Comparison of ENCODE assay signal across 19 cellular contexts in genomic region chr1:246000638-246001015, GRCh38.
DNase-seq lines count a peak whose midpoint lies in the region; ATAC-seq and TF ChIP-seq lines count a peak whose summit lies in the region.
"Had no signal": no experiment of that assay in that cellular context is flagged by ENCODE, and none has a peak within 500 bp of the region (broad histone marks: within the 10 kb centered on the region; RNA-seq: fewer than 3 reads in every experiment).

No MANE protein-coding gene starts in this region.

- no peaks in the 10 kb centered on the region for H4K20me1 ChIP-seq in IMR-90 (ENCODE audit: insufficient read depth, low read length)
- no peaks in the 10 kb centered on the region for H4K20me1 ChIP-seq in smooth muscle cell (ENCODE audit: low read depth)
- H4K20me1 ChIP-seq: BLaER1 had no signal

- H3K9me3 ChIP-seq in IMR-90 (ENCODE audit: control insufficient read depth, insufficient read depth, low read length): peaks cover 2% of the 10 kb centered on the region; the same call in 1 of the 2 replicates
- no peaks in the 10 kb centered on the region for H3K9me3 ChIP-seq in smooth muscle cell (replicated peaks; ENCODE audit: low read depth)
- H3K9me3 ChIP-seq: BLaER1 had no signal

- peak overlapping the region; percentile 98 for H4K91ac ChIP-seq in IMR-90 (ENCODE audit: insufficient read depth, low read depth, low read length)

- peak overlapping the region; percentile 32 for H3K27ac Mint-ChIP-seq in activated T-helper 17 cell treated with anti-CD3 and anti-CD28 coated beads, Interleukin-2, amount 50 U/mL, for 72 hours
- H3K27ac Mint-ChIP-seq: CD8-positive, alpha-beta T cell had no signal

- H3K14ac ChIP-seq in IMR-90 (replicated peaks; ENCODE audit: low read depth, low read length): peak overlapping the region; percentile 93; the same call in 1 of the 2 replicates

- DNase-seq in IMR-90 (no peak), iris pigment epithelial cell (ENCODE audit: low read depth) (peak; percentile 16), smooth muscle cell (lab: John Stamatoyannopoulos, UW; ENCODE audit: unreplicated experiment) (no peak), DMS53 (lab: John Stamatoyannopoulos, UW) (no peak), brain microvascular endothelial cell (no peak)
- DNase-seq in stimulated activated CD4-positive, alpha-beta T cell treated with anti-CD3 and anti-CD28 coated beads, Interleukin-4, amount 100 ng/mL, for 1 hour: no peak
- DNase-seq: CD8-positive, alpha-beta T cell; GOT3; HCEC 1CT; NCI-H1105 treated with DMSO at 0.1 percent for 48 hours; NCI-H1694; NCI-H2081 treated with DMSO at 0.1 percent for 48 hours; NCI-H526; PC-3; Right ventricle myocardium superior had no signal

- H2BK15ac ChIP-seq in IMR-90 (ENCODE audit: low read depth, low read length): peak overlapping the region; percentile 81; the same call in 2 of the 3 replicates

- H3K9me3 Mint-ChIP-seq in activated T-helper 17 cell treated with anti-CD3 and anti-CD28 coated beads, Interleukin-2, amount 50 U/mL, for 72 hours: no peaks in the 10 kb centered on the region
- H3K9me3 Mint-ChIP-seq: CD8-positive, alpha-beta T cell had no signal

- no peaks in the 10 kb centered on the region for H3K4me1 Mint-ChIP-seq in activated T-helper 17 cell treated with anti-CD3 and anti-CD28 coated beads, Interleukin-2, amount 50 U/mL, for 72 hours

- TF ChIP-seq RAD21 in IMR-90 (IDR thresholded peaks at IDR 0.05; ENCODE audit: low read length): no peak

- peak overlapping the region; percentile 38 for H2AK9ac ChIP-seq in IMR-90 (replicated peaks; ENCODE audit: low read depth, low read length, poor library complexity)

- no peaks in the 10 kb centered on the region for H3K27me3 ChIP-seq in IMR-90 (ENCODE audit: control insufficient read depth, insufficient read depth, low read length)
- H3K27me3 ChIP-seq in smooth muscle cell (ENCODE audit: low read depth): no peaks in the 10 kb centered on the region
- no peaks in the 10 kb centered on the region for H3K27me3 ChIP-seq in brain microvascular endothelial cell (replicated peaks)
- H3K27me3 ChIP-seq: BLaER1 had no signal

- peak overlapping the region; percentile 85 for H4K5ac ChIP-seq in IMR-90 (ENCODE audit: low read depth, low read length)

- peak overlapping the region; percentile 50 to 91; a peak in 3 of 4 replicates for H4K8ac ChIP-seq in IMR-90 (ENCODE audit: low read depth in 2 of 2, low read length in 2 of 2)

- H2AFZ ChIP-seq in IMR-90 (replicated peaks; ENCODE audit: low read length, poor library complexity): no peak overlapping the region
- H2AFZ ChIP-seq in smooth muscle cell (ENCODE audit: low read depth): no peak overlapping the region

- peaks cover 12% of the 10 kb centered on the region for H3K79me2 ChIP-seq in smooth muscle cell (ENCODE audit: low read depth)

- peak overlapping the region; percentile 89; the same call in 1 of the 2 replicates for H3K27ac ChIP-seq in IMR-90 (ENCODE audit: insufficient read depth, low read length)
- peak overlapping the region; percentile 87 for H3K27ac ChIP-seq in smooth muscle cell (ENCODE audit: low read depth)
- H3K27ac ChIP-seq in brain microvascular endothelial cell: no peak overlapping the region
- H3K27ac ChIP-seq: BLaER1, KMS-11 had no signal

- no CpG with 5 or more reads among the region's 5 CpGs for WGBS in IMR-90 (ENCODE audit: extremely low coverage in 2 of 2, insufficient read length in 1 of 2), 2 experiments
- 79% methylated on average over 5 of the region's 5 CpGs for WGBS in smooth muscle cell (ENCODE audit: low lambda C conversion rate)

- POLR2A ChIA-PET in IMR-90 (lab: Charles Lee; ENCODE audit: unreplicated experiment): no interaction called here

- no TSS peak for BruUV-seq in IMR-90 (replicated peaks; lab: Mats Ljungman, UMichigan)

- peak overlapping the region; percentile 67 for H3K18ac ChIP-seq in IMR-90 (ENCODE audit: low read depth, low read length)

- H3K4me1 ChIP-seq in IMR-90 (ENCODE audit: control insufficient read depth, insufficient read depth, low read length) (peaks cover 21% of the 10 kb centered on the region), smooth muscle cell (ENCODE audit: low read depth) (peaks cover 17% of the 10 kb centered on the region)
- H3K4me1 ChIP-seq: BLaER1 had no signal

- no peak for TF ChIP-seq CTCF in IMR-90 (conservative IDR thresholded peaks at IDR 0.05; ENCODE audit: low read depth, low read length)
- TF ChIP-seq CTCF in smooth muscle cell (IDR thresholded peaks at IDR 0.05; ENCODE audit: borderline replicate concordance, insufficient read depth, poor library complexity, severe bottlenecking): no peak
- TF ChIP-seq CTCF in brain microvascular endothelial cell (IDR thresholded peaks at IDR 0.05; ENCODE audit: low read depth, low read length, missing control alignments): no peak

- H2BK120ac ChIP-seq in IMR-90 (ENCODE audit: low read depth, low read length): peak overlapping the region; percentile 97

- peaks cover 19% of the 10 kb centered on the region for H3K9me1 ChIP-seq in IMR-90 (ENCODE audit: insufficient read depth, low read length)

- peak overlapping the region; percentile 88 for H2AK5ac ChIP-seq in IMR-90 (ENCODE audit: low read depth, low read length)

- H2BK20ac ChIP-seq in IMR-90 (ENCODE audit: low read depth, low read length): peak overlapping the region; percentile 97

- TF ChIP-seq POLR2A in IMR-90 (IDR thresholded peaks at IDR 0.05; ENCODE audit: low read depth, low read length): no peak

- in situ Hi-C loops in IMR-90 (cut with MboI; ENCODE audit: low sequenced_read_pairs) (loop anchor here (5.0 to 10.0 kb wide), 4 partner anchors 454 to 916 kb away; no protein-coding TSS in a partner anchor), brain microvascular endothelial cell (cut with HindIII; ENCODE audit: low pct_ligation_motif_present, low sequenced_read_pairs) (no loop called here)

- peak overlapping the region; percentile 65 for H2BK5ac ChIP-seq in IMR-90 (ENCODE audit: low read depth, low read length, poor library complexity, severe bottlenecking)

- H3K4me3 ChIP-seq in IMR-90 (ENCODE audit: insufficient read depth, low read depth, low read length) (no peak overlapping the region), smooth muscle cell (no peak overlapping the region), brain microvascular endothelial cell (ENCODE audit: low read depth, low read length) (no peak overlapping the region)
- H3K4me3 ChIP-seq: BLaER1 had no signal

- H3K27me3 Mint-ChIP-seq in activated T-helper 17 cell treated with anti-CD3 and anti-CD28 coated beads, Interleukin-2, amount 50 U/mL, for 72 hours: no peaks in the 10 kb centered on the region

- H3K36me3 ChIP-seq in IMR-90 (ENCODE audit: control insufficient read depth, insufficient read depth, low read length) (no peaks in the 10 kb centered on the region), smooth muscle cell (ENCODE audit: low read depth) (no peaks in the 10 kb centered on the region), brain microvascular endothelial cell (replicated peaks) (no peaks in the 10 kb centered on the region)
- H3K36me3 ChIP-seq: BLaER1 had no signal

- H3K36me3 Mint-ChIP-seq in activated T-helper 17 cell treated with anti-CD3 and anti-CD28 coated beads, Interleukin-2, amount 50 U/mL, for 72 hours (ENCODE audit: low read depth): no peaks in the 10 kb centered on the region

- dilution Hi-C loops in IMR-90 (cut with HindIII; ENCODE audit: low sequenced_read_pairs, unreplicated experiment): no loop called here

- intact Hi-C loops in IMR-90 (cut with micrococcal nuclease): loop anchor here (5.0 to 10.0 kb wide), 3 partner anchors 123 to 586 kb away; no protein-coding TSS in a partner anchor

- no peak overlapping the region for H3K56ac ChIP-seq in IMR-90 (ENCODE audit: extremely low read depth, insufficient read depth, low read length)

- CTCF ChIA-PET in IMR-90 (lab: Yijun Ruan, JAX): interaction anchor here (0.7 kb wide), 1 partner anchor 131 kb away, joined by 3 read pairs; no protein-coding TSS in a partner anchor

- peak overlapping the region; percentile 91; the same call in 1 of the 2 replicates for H3K23ac ChIP-seq in IMR-90 (ENCODE audit: low read depth, low read length)

- peaks cover 37% of the 10 kb centered on the region for H3F3A ChIP-seq in smooth muscle cell (ENCODE audit: low read depth)

- H3K4ac ChIP-seq in IMR-90 (ENCODE audit: low read depth, low read length): peak overlapping the region; percentile 95

- no peak overlapping the region for H3K4me3 Mint-ChIP-seq in activated T-helper 17 cell treated with anti-CD3 and anti-CD28 coated beads, Interleukin-2, amount 50 U/mL, for 72 hours
- H3K4me3 Mint-ChIP-seq: CD8-positive, alpha-beta T cell had no signal

- peaks cover 0 to 8% of the 10 kb centered on the region in 2 experiments; a peak in 1 of 4 replicates for H3K79me1 ChIP-seq in IMR-90 (ENCODE audit: low read depth in 1 of 2, low read length in 2 of 2)

- H3K4me2 ChIP-seq in IMR-90 (ENCODE audit: low read depth, low read length) (no peak overlapping the region), smooth muscle cell (peak overlapping the region; percentile 38)
- H3K4me2 ChIP-seq: BLaER1, KMS-11 had no signal

- H3K9ac ChIP-seq in IMR-90 (ENCODE audit: low read depth, low read length) (no peak overlapping the region), smooth muscle cell (ENCODE audit: low read depth) (no peak overlapping the region)
- H3K9ac ChIP-seq: BLaER1, KMS-11 had no signal

- ATAC-seq in IMR-90 (ENCODE audit: low read depth): no peak
- no peak for ATAC-seq in activated T-helper 17 cell treated with anti-CD3 and anti-CD28 coated beads, Interleukin-2, amount 50 U/mL, for 72 hours (replicated peaks)
- no peak for ATAC-seq in GM21737 (IDR thresholded peaks at IDR 0.05; ENCODE audit: unreplicated experiment)
- ATAC-seq: CD8-positive, alpha-beta T cell; PC-3 had no signal

TF ChIP-seq in IMR-90, 13 proteins besides CTCF, POLR2A, EP300 and RAD21:
- no peak for TF ChIP-seq FOS (IDR thresholded peaks at IDR 0.05; ENCODE audit: low read depth, low read length)
- no peak for TF ChIP-seq MXI1 (IDR thresholded peaks at IDR 0.05; ENCODE audit: borderline replicate concordance, low read depth, low read length)
- TF ChIP-seq, protein P1, sequence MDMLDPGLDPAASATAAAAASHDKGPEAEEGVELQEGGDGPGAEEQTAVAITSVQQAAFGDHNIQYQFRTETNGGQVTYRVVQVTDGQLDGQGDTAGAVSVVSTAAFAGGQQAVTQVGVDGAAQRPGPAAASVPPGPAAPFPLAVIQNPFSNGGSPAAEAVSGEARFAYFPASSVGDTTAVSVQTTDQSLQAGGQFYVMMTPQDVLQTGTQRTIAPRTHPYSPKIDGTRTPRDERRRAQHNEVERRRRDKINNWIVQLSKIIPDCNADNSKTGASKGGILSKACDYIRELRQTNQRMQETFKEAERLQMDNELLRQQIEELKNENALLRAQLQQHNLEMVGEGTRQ (IDR thresholded peaks at IDR 0.05; ENCODE audit: low read depth, low read length): no peak
- no peak for TF ChIP-seq RCOR1 (IDR thresholded peaks at IDR 0.05; ENCODE audit: insufficient replicate concordance, low read length)
- TF ChIP-seq CEBPB (IDR thresholded peaks at IDR 0.05; ENCODE audit: low read depth, low read length): no peak
- TF ChIP-seq SMC3 (IDR thresholded peaks at IDR 0.05; ENCODE audit: low read depth, low read length): no peak
- no peak for TF ChIP-seq CHD1 (IDR thresholded peaks at IDR 0.05; ENCODE audit: low read depth, low read length)
